ENCODE assay signal across 8 cellular contexts in the genomic region with DNA sequence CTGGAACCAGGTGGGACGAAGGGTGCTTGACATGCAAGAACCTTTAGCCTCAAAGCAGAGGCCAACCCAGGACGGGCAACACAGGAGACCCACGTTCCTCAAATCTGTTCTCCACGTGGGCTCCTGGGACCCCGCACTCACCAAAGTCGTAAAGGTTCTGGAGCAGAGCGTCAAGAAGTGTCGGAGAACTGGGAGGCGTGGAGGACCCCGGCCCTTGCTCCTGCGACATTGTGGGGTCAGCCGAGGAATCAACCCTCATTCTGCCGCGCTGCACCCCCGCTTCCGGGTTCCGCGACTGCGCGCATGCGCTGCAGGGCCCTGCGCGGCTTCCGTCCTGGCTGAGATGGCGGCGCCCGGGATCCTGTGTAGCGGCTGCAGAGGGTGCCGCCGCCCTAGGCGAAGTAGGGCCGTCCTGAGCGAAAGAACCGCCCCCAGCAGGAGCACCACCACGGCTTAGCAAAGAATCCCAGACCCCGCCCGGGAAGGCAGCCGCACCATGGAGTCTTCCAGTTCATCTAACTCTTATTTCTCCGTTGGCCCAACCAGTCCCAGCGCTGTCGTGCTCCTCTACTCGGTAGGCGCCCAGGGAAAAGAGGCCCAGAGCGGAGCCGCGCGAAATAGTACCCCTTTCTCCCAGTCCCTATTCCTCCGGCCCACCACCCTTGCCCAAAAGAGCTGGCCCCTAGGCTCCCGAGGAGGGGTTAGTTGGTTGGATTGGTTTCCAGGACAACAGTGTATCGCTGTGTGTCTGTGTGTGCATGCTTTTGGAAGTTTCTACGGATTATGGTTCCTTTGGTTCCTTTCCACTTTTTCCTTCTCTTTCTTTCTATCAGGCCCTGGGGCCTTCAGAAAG. TPM values are rescaled to one million over a fixed set of nuclear protein-coding genes. Genes with fewer than 3 reads are reported as not detected.
DNase-seq lines count a peak whose midpoint lies in the region; ATAC-seq, FAIRE-seq and TF ChIP-seq lines count a peak whose summit lies in the region.

A gene (plus strand): TSS at position 330 of the 853 bp plus-strand sequence. CDS start 167 bp downstream, at position 497.

- H3K9me3 ChIP-seq in left ventricle myocardium inferior (replicated peaks) (no peaks in the 10 kb centered on the region), prostate gland (no peaks in the 10 kb centered on the region)

- H3K27me3 Mint-ChIP-seq in T-helper 1 cell treated with Interleukin-12 subunit alpha and Interleukin-12 subunit beta and Interleukin-4 antibody, amounts not matched to agents 30 μg/mL and 1 μg/mL, for 36 hours (ENCODE audit: low read depth), result no peaks in the 10 kb centered on the region

- peaks cover 40% of the 10 kb centered on the region for H3K36me3 Mint-ChIP-seq in T-helper 1 cell treated with Interleukin-12 subunit alpha and Interleukin-12 subunit beta and Interleukin-4 antibody, amounts not matched to agents 30 μg/mL and 1 μg/mL, for 36 hours (ENCODE audit: low read depth)

- no peaks in the 10 kb centered on the region for H3K9me3 Mint-ChIP-seq in T-helper 1 cell treated with Interleukin-12 subunit alpha and Interleukin-12 subunit beta and Interleukin-4 antibody, amounts not matched to agents 30 μg/mL and 1 μg/mL, for 36 hours

- peak within 1 kb of the TSS; percentile 99 for H3K4me3 Mint-ChIP-seq in T-helper 1 cell treated with Interleukin-12 subunit alpha and Interleukin-12 subunit beta and Interleukin-4 antibody, amounts not matched to agents 30 μg/mL and 1 μg/mL, for 36 hours

- DNase-seq in GM12892 (ENCODE audit: insufficient read length) (peak; percentile 90), NCI-H1417 treated with DMSO at 0.1 percent for 48 hours (lab: John Stamatoyannopoulos, UW) (peak; percentile 7), amniotic stem cell (lab: John Stamatoyannopoulos, UW) (peak; percentile 54), left ventricle myocardium inferior (peak; percentile 90), prostate gland (ENCODE audit: low spot score) (peak; percentile 82), ureter (ENCODE audit: low spot score) (peak; percentile 87)

- H3K36me3 ChIP-seq in left ventricle myocardium inferior, result peaks cover 20% of the 10 kb centered on the region
- H3K36me3 ChIP-seq in prostate gland, result no peaks in the 10 kb centered on the region

- peak; percentile 90 for FAIRE-seq in GM12892 (lab: Jason Lieb, UNC)

- intact Hi-C loops in left ventricle myocardium inferior (cut with micrococcal nuclease), result no loop called here
- intact Hi-C loops in prostate gland (cut with DNase I), result loop anchor here (5.0 kb wide), 1 partner anchor 96 kb away; a partner anchor contains a TSS

- peak; percentile 96 for ATAC-seq in HG02759 (IDR thresholded peaks at IDR 0.05; ENCODE audit: unreplicated experiment)

- H3K4me1 ChIP-seq in left ventricle myocardium inferior, result peaks cover 66% of the 10 kb centered on the region
- no peaks in the 10 kb centered on the region for H3K4me1 ChIP-seq in prostate gland (replicated peaks)

- H3K27ac Mint-ChIP-seq in T-helper 1 cell treated with Interleukin-12 subunit alpha and Interleukin-12 subunit beta and Interleukin-4 antibody, amounts not matched to agents 30 μg/mL and 1 μg/mL, for 36 hours, result peak within 1 kb of the TSS; percentile 96

- under 1% methylated on average over 45 of the region's 51 CpGs for WGBS in prostate gland

- H3K27ac ChIP-seq in left ventricle myocardium inferior (replicated peaks), result peak within 1 kb of the TSS; percentile 90
- H3K27ac ChIP-seq in prostate gland, result peak within 1 kb of the TSS; percentile 76 to 78

- TF ChIP-seq POLR2A in GM12892 (IDR thresholded peaks at IDR 0.05; ENCODE audit: low read depth, low read length) (peak; percentile 97), prostate gland (IDR thresholded peaks at IDR 0.05) (peak; percentile 59)

- H3K27me3 ChIP-seq in left ventricle myocardium inferior (ENCODE audit: low read depth), result no peaks in the 10 kb centered on the region
- H3K27me3 ChIP-seq in prostate gland (replicated peaks; ENCODE audit: insufficient read depth), result no peaks in the 10 kb centered on the region

- H3K4me3 ChIP-seq in left ventricle myocardium inferior (peak within 1 kb of the TSS; percentile 89), prostate gland (peak within 1 kb of the TSS; percentile 60 to 75)

- TF ChIP-seq CTCF in left ventricle myocardium inferior (IDR thresholded peaks at IDR 0.05; ENCODE audit: borderline replicate concordance), result peak; percentile 9
- TF ChIP-seq CTCF in prostate gland (IDR thresholded peaks at IDR 0.05), result peak in 1 of 4 experiments; percentile 23

- H3K4me1 Mint-ChIP-seq in T-helper 1 cell treated with Interleukin-12 subunit alpha and Interleukin-12 subunit beta and Interleukin-4 antibody, amounts not matched to agents 30 μg/mL and 1 μg/mL, for 36 hours (ENCODE audit: low read depth), result peaks cover 53% of the 10 kb centered on the region

RNA-seq across cellular contexts. Expression of the gene that starts here (rescaled TPM):
- polyA plus RNA-seq in GM12892 (2012; ENCODE audit: missing spikeins), result 50.1 TPM
- total RNA-seq in left ventricle myocardium inferior (56.7 TPM), prostate gland (10 to 100 TPM; 40.6 to 45.2 TPM), ureter (28.5 TPM)

Comparison
In these comparisons a context has a peak if more than half of its experiments do, and no peak if none do; other contexts are left out.
1. Peak in every context shown above with its lines: DNase-seq, ATAC-seq, H3K4me3 ChIP-seq and H3K27ac ChIP-seq.
2. DNase-seq: peak in every context shown above with its lines; median percentile 90 in GM12892; 90 in left ventricle myocardium inferior; 87 in ureter; 82 in prostate gland; 54 in amniotic stem cell; 7 in NCI-H1417 treated with DMSO at 0.1 percent for 48 hours.